In genomic region chr7:142320883-142321282, GRCh38 we compare ENCODE assay signal across 1 cellular context.
TF ChIP-seq lines count a peak whose summit lies in the region.

No MANE protein-coding gene starts in this region.

TF ChIP-seq in H1, 55 proteins besides CTCF, POLR2A, EP300 and RAD21:
- TF ChIP-seq CHD7 (IDR thresholded peaks at IDR 0.05; ENCODE audit: insufficient replicate concordance, low read length) (no peak), RNF2 (IDR thresholded peaks at IDR 0.05; ENCODE audit: borderline replicate concordance, low read depth, low read length, missing control alignments, poor library complexity, severe bottlenecking) (no peak), ASH2L (IDR thresholded peaks at IDR 0.05; ENCODE audit: low read length) (no peak), KDM4A (IDR thresholded peaks at IDR 0.05; ENCODE audit: low read depth, low read length, severe bottlenecking) (no peak), GTF2F1 (IDR thresholded peaks at IDR 0.05; ENCODE audit: borderline replicate concordance, low read depth, low read length) (no peak), JUN (IDR thresholded peaks at IDR 0.05; ENCODE audit: low read depth, low read length) (no peak), POLR2AphosphoS5 (IDR thresholded peaks at IDR 0.05; ENCODE audit: low read depth, low read length) (no peak)
